In genomic region chr6:79201127-79201526, GRCh38 we compare ENCODE assay signal across 22 cellular contexts.
"Had no signal": no experiment of that assay in that cellular context is flagged by ENCODE, and none has a peak within 500 bp of the region (broad histone marks: within the 10 kb centered on the region; RNA-seq: fewer than 3 reads in every experiment).

No MANE protein-coding gene starts in this region.

- DNase-seq: cortex of kidney; dorsolateral prefrontal cortex; effector CD8-positive, alpha-beta T cell; glutamatergic neuron; immature natural killer cell; left ventricle myocardium inferior; mesenchymal stem cell; midbrain; naive B cell; posterior cingulate gyrus; small intestine; stimulated activated CD4-positive, alpha-beta T cell treated with anti-CD3 and anti-CD28 coated beads, Interleukin-12 subunit alpha, Interleukin-12 subunit beta, amount 100 ng/mL, for 4 hours; stimulated activated naive CD4-positive, alpha-beta T cell; stomach; substantia nigra; transverse colon had no signal

- H3K27me3 ChIP-seq: dorsolateral prefrontal cortex, esophagus muscularis mucosa, gastroesophageal sphincter, right atrium auricular region, stomach, transverse colon had no signal

- H3K4me1 ChIP-seq: right atrium auricular region, stomach, transverse colon had no signal

- H3K4me3 ChIP-seq: dorsolateral prefrontal cortex, esophagus muscularis mucosa, gastroesophageal sphincter, left ventricle myocardium inferior, lung, right atrium auricular region, stomach, thoracic aorta, transverse colon had no signal

- H3K9me3 ChIP-seq: esophagus muscularis mucosa, gastroesophageal sphincter, left ventricle myocardium inferior, right atrium auricular region, stomach, thoracic aorta, transverse colon had no signal

- H3K4me3 Mint-ChIP-seq: immature natural killer cell, naive B cell, nephron had no signal

- H3K27ac ChIP-seq: esophagus muscularis mucosa, gastroesophageal sphincter, left ventricle myocardium inferior, right atrium auricular region, stomach, thoracic aorta, transverse colon had no signal

- H3K9me3 Mint-ChIP-seq: immature natural killer cell, naive B cell, nephron had no signal

- H3K27ac Mint-ChIP-seq: naive B cell had no signal

- H3K27me3 Mint-ChIP-seq: naive B cell had no signal
